In the genomic region with DNA sequence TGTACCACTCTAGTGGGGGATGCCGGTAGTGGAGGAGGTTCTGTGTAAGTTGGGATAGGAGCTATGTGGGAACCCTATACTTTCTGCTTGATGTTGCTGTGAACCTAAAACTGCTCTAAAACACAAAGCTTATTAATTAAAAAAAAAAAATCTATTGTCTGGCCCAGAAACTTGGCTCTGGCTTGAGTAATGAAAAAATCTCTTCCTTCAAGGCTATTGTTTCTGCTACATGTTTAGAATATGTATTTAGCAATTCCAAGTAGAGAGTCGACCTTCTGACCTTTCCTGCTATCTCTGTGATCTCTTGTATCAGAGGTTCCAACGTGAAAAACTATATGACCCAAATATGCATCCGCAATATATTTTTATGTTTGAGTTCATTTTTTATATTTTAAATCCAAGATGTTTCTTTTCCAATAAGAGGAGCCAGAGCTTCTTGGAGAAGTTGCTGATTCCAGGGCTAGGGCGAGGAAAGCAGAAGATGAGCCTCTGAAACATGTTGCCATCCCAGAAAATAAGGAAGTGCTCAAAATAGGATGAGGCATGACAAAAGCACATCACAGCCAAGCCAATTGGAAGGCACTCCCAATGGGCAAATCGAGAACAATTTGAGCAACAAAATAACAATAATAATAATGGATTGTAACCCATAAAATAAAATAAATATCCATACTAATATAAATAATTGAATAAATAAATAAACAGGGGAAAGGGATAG, we compare ENCODE assay signal across 8 cellular contexts.
"Had no signal": no experiment of that assay in that cellular context is flagged by ENCODE, and none has a peak within 500 bp of the region (broad histone marks: within the 10 kb centered on the region; RNA-seq: fewer than 3 reads in every experiment).

No MANE protein-coding gene starts in this region.

- ATAC-seq: activated CD4-positive, alpha-beta T cell treated with anti-CD3 and anti-CD28 coated beads for 36 hours; stimulated activated naive B cell treated with anti-CD40 and anti-IgM and Interleukin-4, amounts not matched to agents 10 μg/mL and 1 μg/mL and 100 μg/mL, for 72 hours had no signal

- DNase-seq: activated CD4-positive, alpha-beta T cell treated with anti-CD3 and anti-CD28 coated beads for 36 hours; activated CD4-positive, alpha-beta T cell treated with anti-CD3 and anti-CD28 coated beads, Interleukin-2, amount 50 U/mL, for 48 hours; foreskin fibroblast; sigmoid colon; stimulated activated naive B cell treated with anti-CD40 and anti-IgM and Interleukin-4, amounts not matched to agents 10 μg/mL and 1 μg/mL and 100 μg/mL, for 72 hours; T-helper 2 cell; upper lobe of left lung; WERI-Rb-1 had no signal
